In genomic region chr4:24632011-24632410, GRCh38 we compare ENCODE assay signal across 9 cellular contexts.
"Had no signal": no experiment of that assay in that cellular context is flagged by ENCODE, and none has a peak within 500 bp of the region (broad histone marks: within the 10 kb centered on the region; RNA-seq: fewer than 3 reads in every experiment).

No MANE protein-coding gene starts in this region.

- H3K36me3 ChIP-seq: HAP-1 had no signal

- H3K4me1 ChIP-seq: HAP-1 had no signal

- H2AFZ ChIP-seq: GM23248 had no signal

- H3K9me3 ChIP-seq: HAP-1 had no signal

- H3K4me3 ChIP-seq: GM23248, HAP-1, K562 had no signal

- DNase-seq: GM23248, GOT3, H7, HFFc6, IMR-90, KG1 had no signal

- ATAC-seq: HCT116, K562 had no signal

- H3K27ac ChIP-seq: GM23248 had no signal
